ENCODE assay signal across 1 cellular context in genomic region chr2:1979101-1979500, GRCh38.
TF ChIP-seq lines count a peak whose summit lies in the region.

No MANE protein-coding gene starts in this region.

TF ChIP-seq in GM23338, 12 proteins besides CTCF, POLR2A, EP300 and RAD21:
- no peak for TF ChIP-seq ZNF462 (CRISPR knock-in tag; IDR thresholded peaks at IDR 0.05)
- TF ChIP-seq ZNF331 (CRISPR knock-in tag; IDR thresholded peaks at IDR 0.05; ENCODE audit: low read depth): no peak
- no peak for TF ChIP-seq NANOG (IDR thresholded peaks at IDR 0.05; ENCODE audit: borderline replicate concordance)
- no peak for TF ChIP-seq POLR2AphosphoS5 (IDR thresholded peaks at IDR 0.05; ENCODE audit: low read depth)
- no peak for TF ChIP-seq ZNF114 (CRISPR knock-in tag; IDR thresholded peaks at IDR 0.05)
- TF ChIP-seq JUNB (IDR thresholded peaks at IDR 0.05; ENCODE audit: unreplicated experiment): no peak
- no peak for TF ChIP-seq EZH2phosphoT487 (IDR thresholded peaks at IDR 0.05; ENCODE audit: unreplicated experiment)
- TF ChIP-seq REST (IDR thresholded peaks at IDR 0.05; ENCODE audit: unreplicated experiment): no peak
- TF ChIP-seq, protein P1, sequence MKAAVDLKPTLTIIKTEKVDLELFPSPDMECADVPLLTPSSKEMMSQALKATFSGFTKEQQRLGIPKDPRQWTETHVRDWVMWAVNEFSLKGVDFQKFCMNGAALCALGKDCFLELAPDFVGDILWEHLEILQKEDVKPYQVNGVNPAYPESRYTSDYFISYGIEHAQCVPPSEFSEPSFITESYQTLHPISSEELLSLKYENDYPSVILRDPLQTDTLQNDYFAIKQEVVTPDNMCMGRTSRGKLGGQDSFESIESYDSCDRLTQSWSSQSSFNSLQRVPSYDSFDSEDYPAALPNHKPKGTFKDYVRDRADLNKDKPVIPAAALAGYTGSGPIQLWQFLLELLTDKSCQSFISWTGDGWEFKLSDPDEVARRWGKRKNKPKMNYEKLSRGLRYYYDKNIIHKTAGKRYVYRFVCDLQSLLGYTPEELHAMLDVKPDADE (IDR thresholded peaks at IDR 0.05): no peak
- no peak for TF ChIP-seq STAT1 (IDR thresholded peaks at IDR 0.05; ENCODE audit: unreplicated experiment)
- no peak for TF ChIP-seq EZH2 (IDR thresholded peaks at IDR 0.05; ENCODE audit: low read depth, unreplicated experiment)
- TF ChIP-seq CREB1 (CRISPR knock-in tag; IDR thresholded peaks at IDR 0.05; ENCODE audit: low read depth): no peak
TF ChIP-seq in GM23338: peak in this region for 0.
